ENCODE assay signal across 7 cellular contexts in genomic region chr15:34403899-34404298, GRCh38. TPM values are rescaled to one million over a fixed set of nuclear protein-coding genes. Genes with fewer than 3 reads are reported as not detected.
DNase-seq lines count a peak whose midpoint lies in the region; ATAC-seq, FAIRE-seq and TF ChIP-seq lines count a peak whose summit lies in the region.
"Not testable (repeated sequence)": the region's sequence is repeated elsewhere in the genome, so short reads cannot be mapped to it uniquely, and the experiment has no call there.

No MANE protein-coding gene starts in this region.

- not testable (repeated sequence) for H3K27ac Mint-ChIP-seq in activated CD8-positive, alpha-beta memory T cell treated with anti-CD3 and anti-CD28 coated beads, Interleukin-2, amount 10 ng/mL, durations not matched to agents 7 days and 5 days; effector memory CD8-positive, alpha-beta T cell

- not testable (repeated sequence) for H3K4me3 Mint-ChIP-seq in activated CD8-positive, alpha-beta memory T cell treated with anti-CD3 and anti-CD28 coated beads, Interleukin-2, amount 10 ng/mL, durations not matched to agents 7 days and 5 days; effector memory CD8-positive, alpha-beta T cell

- DNase-seq in GM12891 (ENCODE audit: insufficient read length, low spot score); activated CD8-positive, alpha-beta memory T cell treated with anti-CD3 and anti-CD28 coated beads, Interleukin-2, amount 10 ng/mL, durations not matched to agents 7 days and 5 days; effector memory CD8-positive, alpha-beta T cell: not testable (repeated sequence)

- not testable (repeated sequence) for H3K9me3 Mint-ChIP-seq in activated CD8-positive, alpha-beta memory T cell treated with anti-CD3 and anti-CD28 coated beads, Interleukin-2, amount 10 ng/mL, durations not matched to agents 7 days and 5 days (ENCODE audit: low read depth); effector memory CD8-positive, alpha-beta T cell

- not testable (repeated sequence) for TF ChIP-seq POLR2A in GM12891 (IDR thresholded peaks at IDR 0.05; ENCODE audit: low read depth, low read length)

- CTCF ChIA-PET in activated CD8-positive, alpha-beta memory T cell treated with anti-CD3 and anti-CD28 coated beads, Interleukin-2, amount 10 ng/mL, durations not matched to agents 7 days and 5 days (lab: Charles Lee), result not testable (repeated sequence)

- ATAC-seq in GM18909 (IDR thresholded peaks at IDR 0.05; ENCODE audit: poor library complexity, unreplicated experiment) (peak; percentile 62), GM21576 (IDR thresholded peaks at IDR 0.05; ENCODE audit: unreplicated experiment) (peak; percentile 50), HG02798 (IDR thresholded peaks at IDR 0.05; ENCODE audit: poor library complexity, unreplicated experiment) (peak; percentile 47), HG03460 (IDR thresholded peaks at IDR 0.05; ENCODE audit: unreplicated experiment) (peak; percentile 56)
- peak; percentile 81 for ATAC-seq in activated CD8-positive, alpha-beta memory T cell treated with anti-CD3 and anti-CD28 coated beads, Interleukin-2, amount 10 ng/mL, durations not matched to agents 7 days and 5 days
- ATAC-seq in effector memory CD8-positive, alpha-beta T cell (replicated peaks), result peak; percentile 56

- FAIRE-seq in GM12891 (lab: Jason Lieb, UNC), result peak; percentile 82

- not testable (repeated sequence) for H3K4me1 Mint-ChIP-seq in activated CD8-positive, alpha-beta memory T cell treated with anti-CD3 and anti-CD28 coated beads, Interleukin-2, amount 10 ng/mL, durations not matched to agents 7 days and 5 days; effector memory CD8-positive, alpha-beta T cell (ENCODE audit: low read depth in 2 of 2)

- not testable (repeated sequence) for H3K27me3 Mint-ChIP-seq in activated CD8-positive, alpha-beta memory T cell treated with anti-CD3 and anti-CD28 coated beads, Interleukin-2, amount 10 ng/mL, durations not matched to agents 7 days and 5 days; effector memory CD8-positive, alpha-beta T cell

- H3K36me3 Mint-ChIP-seq in activated CD8-positive, alpha-beta memory T cell treated with anti-CD3 and anti-CD28 coated beads, Interleukin-2, amount 10 ng/mL, durations not matched to agents 7 days and 5 days; effector memory CD8-positive, alpha-beta T cell (ENCODE audit: insufficient read depth): not testable (repeated sequence)

RNA-seq across cellular contexts. Expression of gene GOLGA8A, which starts 33.7 kb away (rescaled TPM):
- 183 TPM for polyA plus RNA-seq in GM12891 (2012; ENCODE audit: low read depth, missing spikeins)
- total RNA-seq in activated CD8-positive, alpha-beta memory T cell treated with anti-CD3 and anti-CD28 coated beads, Interleukin-2, amount 10 ng/mL, durations not matched to agents 7 days and 5 days, result 100 to 1,000 TPM; 224 to 256 TPM

RNA-seq across cellular contexts. Expression of gene LPCAT4, which starts 36.9 kb away (rescaled TPM):
- polyA plus RNA-seq in GM12891 (2012; ENCODE audit: low read depth, missing spikeins), result 21.9 TPM
- 100 to 1,000 TPM; 126 to 128 TPM for total RNA-seq in activated CD8-positive, alpha-beta memory T cell treated with anti-CD3 and anti-CD28 coated beads, Interleukin-2, amount 10 ng/mL, durations not matched to agents 7 days and 5 days
